13 cellular contexts compared by ENCODE assay signal in genomic region chr2:153770359-153770991, GRCh38.
DNase-seq lines count a peak whose midpoint lies in the region; ATAC-seq, FAIRE-seq and TF ChIP-seq lines count a peak whose summit lies in the region.
"Had no signal": no experiment of that assay in that cellular context is flagged by ENCODE, and none has a peak within 500 bp of the region (broad histone marks: within the 10 kb centered on the region; RNA-seq: fewer than 3 reads in every experiment).

No MANE protein-coding gene starts in this region.

- H3K4me3 ChIP-seq in NB4 (ENCODE audit: low read depth, low read length), result no peak overlapping the region
- H3K4me3 ChIP-seq in endodermal cell (ENCODE audit: low read length), result no peak overlapping the region
- no peak overlapping the region for H3K4me3 ChIP-seq in small intestine (ENCODE audit: low read depth in 1 of 2, low read length in 2 of 2)
- H3K4me3 ChIP-seq: gastrocnemius medialis had no signal

- no peak for ATAC-seq in HG02610 (IDR thresholded peaks at IDR 0.05; ENCODE audit: unreplicated experiment)
- no peak for ATAC-seq in GM18517 (IDR thresholded peaks at IDR 0.05; ENCODE audit: unreplicated experiment)
- ATAC-seq: gastrocnemius medialis had no signal

- DNase-seq in NCI-H748 (lab: John Stamatoyannopoulos, UW; ENCODE audit: unreplicated experiment) (peak; percentile 10), NCI-H748 treated with DMSO at 0.1 percent for 48 hours (lab: John Stamatoyannopoulos, UW) (no peak), NB4 (ENCODE audit: low read depth) (peak; percentile 31), endodermal cell (peak; percentile 64), small intestine (peak; percentile 25), RPMI8226 (no peak)
- DNase-seq: activated CD8-positive, alpha-beta memory T cell treated with anti-CD3 and anti-CD28 coated beads, Interleukin-2, amount 50 U/mL, for 48 hours; amniotic stem cell; gastrocnemius medialis; HFFc6; trophoblast cell had no signal

- no peak for TF ChIP-seq POLR2A in NB4 (IDR thresholded peaks at IDR 0.05; ENCODE audit: extremely low read depth, insufficient read length)

- H3K27ac Mint-ChIP-seq in endodermal cell, result no peak overlapping the region
- H3K27ac Mint-ChIP-seq: HFFc6 had no signal

- no peaks in the 10 kb centered on the region for H3K4me1 ChIP-seq in endodermal cell (ENCODE audit: control insufficient read depth, insufficient read depth, low read length)
- no peaks in the 10 kb centered on the region for H3K4me1 ChIP-seq in small intestine (ENCODE audit: control insufficient read depth in 2 of 2, insufficient read depth in 1 of 2, low read depth in 1 of 2, low read length in 1 of 2)
- H3K4me1 ChIP-seq: gastrocnemius medialis had no signal

- peaks cover under 1% of the 10 kb centered on the region for H3K36me3 Mint-ChIP-seq in endodermal cell (ENCODE audit: low read depth)

- H3K27ac ChIP-seq in endodermal cell (ENCODE audit: low read depth, low read length), result no peak overlapping the region
- H3K27ac ChIP-seq in small intestine (ENCODE audit: low read depth in 1 of 2, low read length in 1 of 2), result no peak overlapping the region
- H3K27ac ChIP-seq: gastrocnemius medialis had no signal

- 63 to 83% methylated on average over 3 to 4 of the region's 4 CpGs for WGBS in endodermal cell (ENCODE audit: insufficient coverage in 1 of 2, insufficient read length in 1 of 2), 2 experiments
- 28 to 57% (median 30%) methylated on average over 4 of the region's 4 CpGs for WGBS in small intestine, 3 donors

- no peaks in the 10 kb centered on the region for H3K4me1 Mint-ChIP-seq in endodermal cell

- no peak for FAIRE-seq in small intestine (lab: Jason Lieb, UNC)

- no peak overlapping the region for H3K4me3 Mint-ChIP-seq in endodermal cell
- H3K4me3 Mint-ChIP-seq: HFFc6 had no signal

- H3K9me3 Mint-ChIP-seq in endodermal cell, result peaks cover 19% of the 10 kb centered on the region

- H3K36me3 ChIP-seq in endodermal cell (ENCODE audit: control insufficient read depth, insufficient read depth, low read length) (no peaks in the 10 kb centered on the region), small intestine (ENCODE audit: control insufficient read depth in 2 of 2, insufficient read depth in 2 of 2, low read length in 2 of 2) (no peaks in the 10 kb centered on the region)
- H3K36me3 ChIP-seq: gastrocnemius medialis had no signal

- no peaks in the 10 kb centered on the region for H3K27me3 Mint-ChIP-seq in endodermal cell (ENCODE audit: insufficient read depth)

- H3K9me3 ChIP-seq in endodermal cell (ENCODE audit: control insufficient read depth, low read length), result peaks cover 23% of the 10 kb centered on the region
- H3K9me3 ChIP-seq in small intestine (ENCODE audit: control insufficient read depth, low read depth), result no peaks in the 10 kb centered on the region
- H3K9me3 ChIP-seq: gastrocnemius medialis had no signal

- TF ChIP-seq CTCF in NB4 (IDR thresholded peaks at IDR 0.05; ENCODE audit: low read depth, low read length) (peak; percentile 43), endodermal cell (conservative IDR thresholded peaks at IDR 0.05) (peak; percentile 79)

- no peak overlapping the region for H3K9ac ChIP-seq in endodermal cell (ENCODE audit: extremely low read depth, low read length, poor library complexity, severe bottlenecking)

- H3K27me3 ChIP-seq in endodermal cell (ENCODE audit: control insufficient read depth, insufficient read depth, low read length, poor library complexity, severe bottlenecking) (no peaks in the 10 kb centered on the region), small intestine (ENCODE audit: control insufficient read depth in 2 of 2, insufficient read depth in 2 of 2, low read length in 2 of 2) (no peaks in the 10 kb centered on the region)
- H3K27me3 ChIP-seq: gastrocnemius medialis had no signal

Comparison
In these comparisons a context has a peak if more than half of its experiments do, and no peak if none do; other contexts are left out.
1. DNase-seq: peak in NCI-H748 (single experiment), NB4 (single experiment), endodermal cell (single experiment) and small intestine (single experiment); none in NCI-H748 treated with DMSO at 0.1 percent for 48 hours (single experiment) and RPMI8226 (single experiment).